In genomic region chr6:43369174-43370002, GRCh38 we compare ENCODE assay signal across 1 cellular context.
TF ChIP-seq lines count a peak whose summit lies in the region.

Gene ZNF318, minus strand, starts transcription at chr6:43369647. Its CDS starts 282 bp downstream, at chr6:43369365.

TF ChIP-seq in K562, 482 proteins besides CTCF, POLR2A, EP300 and RAD21 (continued from another document and continues in another):
- TF ChIP-seq SAFB (IDR thresholded peaks at IDR 0.05; ENCODE audit: borderline replicate concordance, low read depth, low read length) (0 out of 2 replicates have a peak, but pooled peaks have one; percentile 49), SUPT5H (IDR thresholded peaks at IDR 0.05) (peak; percentile 71), CCNT2 (IDR thresholded peaks at IDR 0.05; ENCODE audit: borderline replicate concordance, extremely low read depth, insufficient read length, low read depth, low read length) (peak; percentile 89), RBM34 (IDR thresholded peaks at IDR 0.05; ENCODE audit: borderline replicate concordance, insufficient read depth, low read length) (0 out of 2 replicates have a peak, but pooled peaks have one; percentile 75), DIDO1 (tag; IDR thresholded peaks at IDR 0.05; ENCODE audit: low read depth) (no peak; the same call in 1 of the 2 replicates), ZC3H4 (CRISPR knock-in tag; IDR thresholded peaks at IDR 0.05; ENCODE audit: borderline replicate concordance) (no peak), ZNF79 (CRISPR knock-in tag; IDR thresholded peaks at IDR 0.05; ENCODE audit: low read depth) (no peak), ZNF197 (CRISPR knock-in tag; IDR thresholded peaks at IDR 0.05; ENCODE audit: low read depth) (peak; percentile 83), RNF2 (IDR thresholded peaks at IDR 0.05) (peak; percentile 48; the same call in 1 of the 2 replicates), ATF7 (IDR thresholded peaks at IDR 0.05) (peak; percentile 84), ZBTB17 (CRISPR knock-in tag; IDR thresholded peaks at IDR 0.05) (no peak), E2F8 (IDR thresholded peaks at IDR 0.05; ENCODE audit: low read depth, partially characterized antibody) (peak; percentile 57), ZNF24 (IDR thresholded peaks at IDR 0.05) (peak; percentile 12; the same call in 1 of the 2 replicates), ELF1 (tag; IDR thresholded peaks at IDR 0.05) (peak; percentile 88), NONO (IDR thresholded peaks at IDR 0.05; ENCODE audit: low read depth in 2 of 2, low read length in 1 of 2) (peak; percentile 37 to 79; a peak in 3 of 4 replicates), TRIM24 (IDR thresholded peaks at IDR 0.05) (0 out of 4 replicates have a peak, but pooled peaks of 1 of the 2 experiments have one; percentile 14), JUN (IDR thresholded peaks at IDR 0.05; ENCODE audit: borderline replicate concordance, low read depth, low read length) (peak; percentile 33; the same call in 1 of the 2 replicates), JUN (CRISPR knock-in tag; IDR thresholded peaks at IDR 0.05; ENCODE audit: borderline replicate concordance) (no peak), SOX6 (IDR thresholded peaks at IDR 0.05) (peak; percentile 56; the same call in 1 of the 2 replicates), BCL6 (CRISPR knock-in tag; IDR thresholded peaks at IDR 0.05) (no peak), HNRNPK (IDR thresholded peaks at IDR 0.05; ENCODE audit: low read depth, low read length, poor library complexity, severe bottlenecking) (no peak), ZNF184 (CRISPR knock-in tag; IDR thresholded peaks at IDR 0.05) (no peak), WHSC1 (IDR thresholded peaks at IDR 0.05; ENCODE audit: low read length) (no peak), NFIC (IDR thresholded peaks at IDR 0.05) (0 out of 2 replicates have a peak, but pooled peaks have one; percentile 12), KDM2B (CRISPR knock-in tag; IDR thresholded peaks at IDR 0.05) (no peak), ZMIZ1 (IDR thresholded peaks at IDR 0.05; ENCODE audit: low read depth in 2 of 2, low read length in 2 of 2) (0 out of 4 replicates have a peak, but pooled peaks of 1 of the 2 experiments have one; percentile 36), NFE2 (IDR thresholded peaks at IDR 0.05; ENCODE audit: low read depth) (no peak), SIRT6 (IDR thresholded peaks at IDR 0.05; ENCODE audit: low read depth, low read length) (no peak), CREM (IDR thresholded peaks at IDR 0.05; ENCODE audit: low read depth) (peak; percentile 69), PHF8 (IDR thresholded peaks at IDR 0.05; ENCODE audit: borderline replicate concordance, low read length) (peak; percentile 81; the same call in 1 of the 2 replicates), CREB3L1 (IDR thresholded peaks at IDR 0.05; ENCODE audit: borderline replicate concordance, low read depth) (peak; percentile 48; the same call in 1 of the 2 replicates), ATF2 (CRISPR knock-in tag; IDR thresholded peaks at IDR 0.05) (no peak), AFF1 (IDR thresholded peaks at IDR 0.05; ENCODE audit: low read depth in 1 of 2, partially characterized antibody in 2 of 2) (no peak), JUND (IDR thresholded peaks at IDR 0.05; ENCODE audit: borderline replicate concordance, low read depth, low read length) (peak; percentile 48; the same call in 1 of the 2 replicates), JUND (tag; IDR thresholded peaks at IDR 0.05; ENCODE audit: borderline replicate concordance, low read depth, low read length) (no peak; the same call in 2 of the 3 replicates), ZNF436 (CRISPR knock-in tag; IDR thresholded peaks at IDR 0.05) (no peak), RAD51 (IDR thresholded peaks at IDR 0.05; ENCODE audit: borderline replicate concordance, low read depth) (peak; percentile 97), GATAD2B (IDR thresholded peaks at IDR 0.05; ENCODE audit: borderline replicate concordance) (peak; percentile 88), SETDB1 (IDR thresholded peaks at IDR 0.05; ENCODE audit: low read length) (peak; percentile 67), YY1 (IDR thresholded peaks at IDR 0.05; ENCODE audit: borderline replicate concordance in 1 of 3, control insufficient read depth in 1 of 3, extremely low read depth in 1 of 3, insufficient read depth in 3 of 3, insufficient read length in 1 of 3, insufficient replicate concordance in 2 of 3, low read depth in 1 of 3, low read length in 2 of 3) (peak; percentile 75 to 98 (median 97)), SIX5 (IDR thresholded peaks at IDR 0.05; ENCODE audit: borderline replicate concordance in 1 of 2, insufficient read depth in 1 of 2, low read depth in 1 of 2, low read length in 2 of 2) (no peak), KLF16 (IDR thresholded peaks at IDR 0.05) (peak; percentile 16; the same call in 1 of the 2 replicates), ZBTB11 (CRISPR knock-in tag; IDR thresholded peaks at IDR 0.05) (peak in 1 of 3 experiments; percentile 77; a peak in 2 of 6 replicates), SIN3B (IDR thresholded peaks at IDR 0.05; ENCODE audit: low read depth) (0 out of 2 replicates have a peak, but pooled peaks have one; percentile 21), ASH1L (IDR thresholded peaks at IDR 0.05; ENCODE audit: borderline replicate concordance, low read depth, partially characterized antibody) (no peak)
